In genomic region chr4:114287079-114287696, GRCh38 we compare ENCODE assay signal across 30 cellular contexts.
A peak's percentile ranks its signal among the peaks of the same experiment; 100 is the strongest.
DNase-seq lines count a peak whose midpoint lies in the region; ATAC-seq and TF ChIP-seq lines count a peak whose summit lies in the region.
"Had no signal": no experiment of that assay in that cellular context is flagged by ENCODE, and none has a peak within 500 bp of the region (broad histone marks: within the 10 kb centered on the region; RNA-seq: fewer than 3 reads in every experiment).

No MANE protein-coding gene starts in this region.

- no peak overlapping the region for H3K4me2 ChIP-seq in mesenchymal stem cell (ENCODE audit: low read length, poor library complexity, severe bottlenecking)
- H3K4me2 ChIP-seq: SK-N-SH had no signal

- TF ChIP-seq CTCF in colonic mucosa (IDR thresholded peaks at IDR 0.05) (no peak), tibial artery (IDR thresholded peaks at IDR 0.05) (no peak), left lung (IDR thresholded peaks at IDR 0.05) (no peak)

- no peak overlapping the region for H2AFZ ChIP-seq in mesenchymal stem cell (ENCODE audit: low read depth, low read length)

- H3K27ac ChIP-seq in colonic mucosa (no peak overlapping the region), mesenchymal stem cell (ENCODE audit: low read length, poor library complexity, severe bottlenecking) (no peak overlapping the region), tibial artery (no peak overlapping the region), left lung (no peak overlapping the region)
- H3K27ac ChIP-seq: right atrium auricular region, WERI-Rb-1 had no signal

- WGBS in mesenchymal stem cell = 88% methylated on average over 10 of the region's 10 CpGs

- no peak overlapping the region for H3K4me3 ChIP-seq in colonic mucosa
- H3K4me3 ChIP-seq in mesenchymal stem cell (ENCODE audit: insufficient read depth in 1 of 2, low read depth in 1 of 2, low read length in 2 of 2) = no peak overlapping the region
- H3K4me3 ChIP-seq in tibial artery = no peak overlapping the region
- no peak overlapping the region for H3K4me3 ChIP-seq in left lung
- H3K4me3 ChIP-seq: GM12878, K562, right atrium auricular region had no signal

- intact Hi-C loops in colonic mucosa (cut with DNase I) = no loop called here
- intact Hi-C loops in tibial artery (cut with DNase I; ENCODE audit: low total_unique reads) = no loop called here
- intact Hi-C loops in left lung (cut with DNase I) = no loop called here

- no peak overlapping the region for H3K14ac ChIP-seq in mesenchymal stem cell (ENCODE audit: low read length in 2 of 2)

- no peak overlapping the region for H3K9ac ChIP-seq in colonic mucosa (ENCODE audit: low read depth in 2 of 2, low read length in 2 of 2)
- H3K9ac ChIP-seq in mesenchymal stem cell (ENCODE audit: low read length) = no peak overlapping the region
- H3K9ac ChIP-seq: SK-N-SH had no signal

- H4K8ac ChIP-seq in mesenchymal stem cell (ENCODE audit: low read length) = no peak overlapping the region

- peak overlapping the region; percentile 23 for H2BK15ac ChIP-seq in mesenchymal stem cell (ENCODE audit: low read depth, poor library complexity, severe bottlenecking)

- no peak overlapping the region for H3K18ac ChIP-seq in mesenchymal stem cell (ENCODE audit: low read depth in 1 of 2, low read length in 2 of 2)

- H4K91ac ChIP-seq in mesenchymal stem cell (ENCODE audit: low read length) = no peak overlapping the region

- H3K79me1 ChIP-seq in mesenchymal stem cell (replicated peaks; ENCODE audit: low read length, poor library complexity, severe bottlenecking) = no peaks in the 10 kb centered on the region

- DNase-seq in NCI-H748 (lab: John Stamatoyannopoulos, UW; ENCODE audit: unreplicated experiment) (peak; percentile 49), NCI-H748 treated with DMSO at 0.1 percent for 48 hours (lab: John Stamatoyannopoulos, UW) (no peak), colonic mucosa (peak; percentile 67), mesenchymal stem cell (no peak), RKO (ENCODE audit: low spot score) (no peak), T1000 (lab: John Stamatoyannopoulos, UW) (no peak), tibial artery (no peak), left lung (no peak)
- DNase-seq: 8988T; activated CD4-positive, alpha-beta T cell treated with anti-CD3 and anti-CD28 coated beads, Interleukin-2, amount 50 U/mL, for 4 hours; activated naive CD4-positive, alpha-beta T cell treated with anti-CD3 and anti-CD28 coated beads, Interleukin-2, amount 50 U/mL, for 16 hours; amygdala; CD8-positive, alpha-beta T cell; dermis blood vessel endothelial cell; DMS79 treated with DMSO at 0.1 percent for 48 hours; GOT3; kidney; naive thymus-derived CD4-positive, alpha-beta T cell; NCI-H146; NCI-H524; RPMI8226; SK-N-SH; stimulated activated CD4-positive, alpha-beta T cell treated with anti-CD3 and anti-CD28 coated beads, Interleukin-12 subunit alpha, Interleukin-12 subunit beta, amount 100 ng/mL, for 4 hours; stimulated activated CD4-positive, alpha-beta T cell treated with anti-CD3 and anti-CD28 coated beads, Interleukin-4, amount 100 ng/mL, for 24 hours; stimulated activated naive B cell treated with anti-CD40 and anti-IgM and Interleukin-4, amounts not matched to agents 10 μg/mL and 1 μg/mL and 100 μg/mL, for 72 hours; T-helper 2 cell; WERI-Rb-1 had no signal

- no peak overlapping the region for H2BK120ac ChIP-seq in mesenchymal stem cell (ENCODE audit: low read depth, low read length)

- H3K23ac ChIP-seq in mesenchymal stem cell (ENCODE audit: low read length in 2 of 2) = no peak overlapping the region

- no peak overlapping the region for H2BK5ac ChIP-seq in mesenchymal stem cell (ENCODE audit: low read depth, low read length, poor library complexity, severe bottlenecking)

- no peak overlapping the region for H2AK5ac ChIP-seq in mesenchymal stem cell (ENCODE audit: low read length, severe bottlenecking)

- no peak overlapping the region for H3K4ac ChIP-seq in mesenchymal stem cell (ENCODE audit: low read depth in 1 of 2, low read length in 2 of 2)

- H3K4me1 ChIP-seq in colonic mucosa (no peaks in the 10 kb centered on the region), mesenchymal stem cell (ENCODE audit: control insufficient read depth, insufficient read depth, low read depth, low read length) (no peaks in the 10 kb centered on the region), tibial artery (peaks cover 0 to 5% (median 0%) of the 10 kb centered on the region in 4 donors), left lung (no peaks in the 10 kb centered on the region)
- H3K4me1 ChIP-seq: right atrium auricular region had no signal

- H3K27me3 ChIP-seq in colonic mucosa (no peaks in the 10 kb centered on the region), mesenchymal stem cell (ENCODE audit: control insufficient read depth in 1 of 2, insufficient read depth in 1 of 2, low read length in 2 of 2) (no peaks in the 10 kb centered on the region), tibial artery (no peaks in the 10 kb centered on the region), left lung (no peaks in the 10 kb centered on the region)
- H3K27me3 ChIP-seq: right atrium auricular region had no signal

- H3K9me3 ChIP-seq in colonic mucosa = no peaks in the 10 kb centered on the region
- peaks cover 7% of the 10 kb centered on the region for H3K9me3 ChIP-seq in mesenchymal stem cell (ENCODE audit: control insufficient read depth, low read length)
- H3K9me3 ChIP-seq in tibial artery = peaks cover 0 to 5% (median 4%) of the 10 kb centered on the region in 3 donors
- H3K9me3 ChIP-seq in left lung = peaks cover 0 to under 1% of the 10 kb centered on the region in 2 donors
- H3K9me3 ChIP-seq: right atrium auricular region had no signal

- no peak for ATAC-seq in left lung
- ATAC-seq: CD8-positive, alpha-beta T cell; GM12878; K562; naive thymus-derived CD4-positive, alpha-beta T cell; stimulated activated naive B cell treated with anti-CD40 and anti-IgM and Interleukin-4, amounts not matched to agents 10 μg/mL and 1 μg/mL and 100 μg/mL, for 72 hours had no signal

- H2BK12ac ChIP-seq in mesenchymal stem cell (ENCODE audit: low read length in 2 of 2) = no peak overlapping the region

- no peaks in the 10 kb centered on the region for H3K36me3 ChIP-seq in colonic mucosa
- H3K36me3 ChIP-seq in mesenchymal stem cell (ENCODE audit: control insufficient read depth in 1 of 2, insufficient read depth in 2 of 2, low read depth in 1 of 2, low read length in 2 of 2) = no peaks in the 10 kb centered on the region
- H3K36me3 ChIP-seq in tibial artery = no peaks in the 10 kb centered on the region
- H3K36me3 ChIP-seq in left lung = no peaks in the 10 kb centered on the region
- H3K36me3 ChIP-seq: right atrium auricular region, WERI-Rb-1 had no signal

Comparison
In these comparisons a context has a peak if more than half of its experiments do, and no peak if none do; other contexts are left out.
1. DNase-seq: peak in NCI-H748 (single experiment) and colonic mucosa (single experiment); none in NCI-H748 treated with DMSO at 0.1 percent for 48 hours (single experiment), mesenchymal stem cell (single experiment), RKO (single experiment), T1000 (single experiment), tibial artery (0 of 2) and left lung (0 of 2).